Comparison of ENCODE assay signal across 16 cellular contexts in genomic region chr15:101545548-101546505, GRCh38. TPM values are rescaled to one million over a fixed set of nuclear protein-coding genes. Genes with fewer than 3 reads are reported as not detected.
DNase-seq lines count a peak whose midpoint lies in the region; TF ChIP-seq lines count a peak whose summit lies in the region.
"Had no signal": no experiment of that assay in that cellular context is flagged by ENCODE, and none has a peak within 500 bp of the region (broad histone marks: within the 10 kb centered on the region; RNA-seq: fewer than 3 reads in every experiment).

No MANE protein-coding gene starts in this region.

- H3K9ac ChIP-seq in H9 (ENCODE audit: extremely low read depth, insufficient read length, low read length) = no peak overlapping the region

- no peaks in the 10 kb centered on the region for H3K79me2 ChIP-seq in H9 (ENCODE audit: insufficient read depth, low read length)
- H3K79me2 ChIP-seq in PC-9 (ENCODE audit: low read depth) = no peaks in the 10 kb centered on the region

- H3K4me3 Mint-ChIP-seq in H9 = no peak overlapping the region
- H3K4me3 Mint-ChIP-seq: B cell; CD4-positive, alpha-beta T cell; HFFc6 had no signal

- whole genome bisulfite sequencing in H9 (ENCODE audit: extremely low coverage, insufficient read length, low lambda C conversion rate) = no CpG with 5 or more reads among the region's 12 CpGs
- WGBS in prostate gland = 44% methylated on average over 12 of the region's 12 CpGs

- H3K4me1 Mint-ChIP-seq in H9 = 0 out of 4 replicates have a peak, but pooled peaks cover 0 to 4% of the 10 kb centered on the region in 2 experiments
- H3K4me1 Mint-ChIP-seq: B cell had no signal

- H3K18ac ChIP-seq in H9 (ENCODE audit: insufficient read length, low read depth, low read length) = no peak overlapping the region

- no peak overlapping the region for H3K14ac ChIP-seq in H9 (ENCODE audit: insufficient read depth, low read length)

- H3K9me3 ChIP-seq in H9 (ENCODE audit: control insufficient read depth, low read depth, low read length) = no peaks in the 10 kb centered on the region
- H3K9me3 ChIP-seq in PC-9 (ENCODE audit: insufficient read depth, low read depth) = no peaks in the 10 kb centered on the region
- H3K9me3 ChIP-seq in prostate gland = no peaks in the 10 kb centered on the region

- H2AFZ ChIP-seq in H9 (ENCODE audit: low read length) = no peak overlapping the region
- no peak overlapping the region for H2AFZ ChIP-seq in PC-9

- no peak overlapping the region for H2BK120ac ChIP-seq in H9 (ENCODE audit: low read depth, low read length, poor library complexity, severe bottlenecking)

- no peak overlapping the region for H2AK5ac ChIP-seq in H9 (ENCODE audit: insufficient read length, low read length)

- no peak overlapping the region for H3K4ac ChIP-seq in H9 (ENCODE audit: low read depth, low read length)

- H3K36me3 ChIP-seq in PC-9 (ENCODE audit: low read depth) (no peaks in the 10 kb centered on the region), prostate gland (no peaks in the 10 kb centered on the region)
- H3K36me3 ChIP-seq: HAP-1 had no signal

- H2BK12ac ChIP-seq in H9 (ENCODE audit: insufficient read length, low read depth, low read length) = no peak overlapping the region

- H3K9me3 Mint-ChIP-seq in H9 = peaks cover 4 to 9% of the 10 kb centered on the region in 2 experiments; a peak in 3 of 5 replicates
- H3K9me3 Mint-ChIP-seq: HFFc6 had no signal

- H3K4me1 ChIP-seq in H9 (ENCODE audit: insufficient read depth, low read length) (no peaks in the 10 kb centered on the region), PC-9 (replicated peaks; ENCODE audit: insufficient read depth) (peaks cover 10% of the 10 kb centered on the region), prostate gland (replicated peaks) (no peaks in the 10 kb centered on the region)
- H3K4me1 ChIP-seq: HAP-1 had no signal

- H3F3A ChIP-seq in PC-9 (ENCODE audit: insufficient read depth, low read depth) = no peaks in the 10 kb centered on the region; the same call in 1 of the 2 replicates

- no peak overlapping the region for H4K5ac ChIP-seq in H9 (ENCODE audit: insufficient read length, low read depth, low read length)

- no peak overlapping the region for H4K91ac ChIP-seq in H9 (ENCODE audit: insufficient read length, low read depth, low read length)

- no peaks in the 10 kb centered on the region for H3K79me1 ChIP-seq in H9 (ENCODE audit: insufficient read depth, low read depth, low read length, poor library complexity, severe bottlenecking)

- no peak overlapping the region for H2BK20ac ChIP-seq in H9 (ENCODE audit: low read depth, low read length, poor library complexity, severe bottlenecking)

- no peaks in the 10 kb centered on the region for H3K23me2 ChIP-seq in H9 (ENCODE audit: insufficient read length, low read depth, low read length, poor library complexity, severe bottlenecking)

- no TSS peak for BruUV-seq in PC-9 (replicated peaks; lab: Mats Ljungman, UMichigan)

- peaks cover 17% of the 10 kb centered on the region for H3K27me3 Mint-ChIP-seq in H9 (ENCODE audit: low read depth)

- POLR2A ChIA-PET in PC-9 (lab: Charles Lee; ENCODE audit: unreplicated experiment) = no interaction called here

- intact Hi-C loops in PC-9 (cut with micrococcal nuclease; ENCODE audit: unreplicated experiment) = no loop called here
- intact Hi-C loops in prostate gland (cut with DNase I) = no loop called here

- 0 out of 2 replicates have a peak overlapping the region, but pooled peaks have one; percentile 15 for H2BK15ac ChIP-seq in H9 (ENCODE audit: low read depth, low read length)

- no peak overlapping the region for H3K4me3 ChIP-seq in PC-9
- no peak overlapping the region for H3K4me3 ChIP-seq in prostate gland
- H3K4me3 ChIP-seq: GM12878, HAP-1 had no signal

- H3K36me3 Mint-ChIP-seq in H9 (ENCODE audit: insufficient read depth in 1 of 3, low read depth in 3 of 3) = no peaks in the 10 kb centered on the region

- H3K9me2 ChIP-seq in PC-9 (ENCODE audit: insufficient read depth) = no peaks in the 10 kb centered on the region

- CTCF ChIA-PET in PC-9 (lab: Charles Lee) = no interaction called here

- TF ChIP-seq CTCF in H9 (conservative IDR thresholded peaks at IDR 0.05) (no peak), PC-9 (conservative IDR thresholded peaks at IDR 0.05) (no peak), prostate gland (IDR thresholded peaks at IDR 0.05) (no peak)

- DNase-seq in H9 (no peak), PC-9 (no peak), islet precursor cell (peak; percentile 35), prostate gland (ENCODE audit: low spot score) (peak; percentile 27), hepatic stellate cell (ENCODE audit: low spot score) (no peak), GDM1 (lab: John Stamatoyannopoulos, UW) (no peak)
- DNase-seq in NK-92 treated with Interleukin-12 subunit alpha and Interleukin-12 subunit beta, amount 100 ng/mL, for 24 hours (lab: John Stamatoyannopoulos, UW) = no peak
- DNase-seq: C1 segment of cervical spinal cord; Calu3; CD4-positive, alpha-beta T cell; DMS 273 treated with DMSO at 0.1 percent for 48 hours; GOT3; HFFc6 had no signal

- no peak overlapping the region; a peak in 1 of 7 replicates for H3K27ac Mint-ChIP-seq in H9
- H3K27ac Mint-ChIP-seq: B cell; CD4-positive, alpha-beta T cell; HFFc6 had no signal

- H3K4me2 ChIP-seq in H9 (ENCODE audit: insufficient read depth, insufficient read length, low read length) = no peak overlapping the region
- H3K4me2 ChIP-seq in PC-9 = peak overlapping the region; percentile 7; the same call in 1 of the 2 replicates

- H3K56ac ChIP-seq in H9 (ENCODE audit: insufficient read length, low read depth, low read length) = no peak overlapping the region

- H2BK5ac ChIP-seq in H9 (ENCODE audit: insufficient read length, low read length) = no peak overlapping the region

- H4K20me1 ChIP-seq in H9 (ENCODE audit: control insufficient read depth, insufficient read depth, insufficient read length) = peaks cover 2% of the 10 kb centered on the region
- H4K20me1 ChIP-seq in PC-9 (ENCODE audit: insufficient read depth) = no peaks in the 10 kb centered on the region

- no peak overlapping the region for H3K23ac ChIP-seq in H9 (ENCODE audit: insufficient read length, low read depth, low read length)

- no peak for TF ChIP-seq POLR2A in prostate gland (IDR thresholded peaks at IDR 0.05)

- H4K8ac ChIP-seq in H9 (replicated peaks; ENCODE audit: insufficient read length, low read depth, low read length) = no peak overlapping the region

- H3K27me3 ChIP-seq in H9 (ENCODE audit: insufficient read depth, low read length) (no peaks in the 10 kb centered on the region), PC-9 (ENCODE audit: insufficient read depth, low read depth) (no peaks in the 10 kb centered on the region), prostate gland (replicated peaks; ENCODE audit: insufficient read depth) (no peaks in the 10 kb centered on the region)

- H3T11ph ChIP-seq in H9 (ENCODE audit: low read length) = no peak overlapping the region

- H3K27ac ChIP-seq in H9 (ENCODE audit: insufficient read length, low read depth, low read length) = no peak overlapping the region
- no peak overlapping the region for H3K27ac ChIP-seq in PC-9
- no peak overlapping the region for H3K27ac ChIP-seq in prostate gland

RNA-seq across cellular contexts. Expression of gene PCSK6, which starts 56.3 kb away (rescaled TPM):
- total RNA-seq in H9 (2021) (3.4 and 4.0 TPM in 2 replicates), PC-9 (2021) (26.3 and 27.2 TPM in 2 replicates), prostate gland (10 to 100 TPM in 1 of 2 donors, 1 to 10 TPM in 1; 4.4 to 84.1 TPM)
- total RNA-seq: HFFc6 had no signal

Comparison
In these comparisons a context has a peak if more than half of its experiments do, and no peak if none do; other contexts are left out.
1. DNase-seq: peak in islet precursor cell (single experiment) and prostate gland (single experiment); none in H9 (single experiment), PC-9 (0 of 2), hepatic stellate cell (single experiment), NK-92 treated with Interleukin-12 subunit alpha and Interleukin-12 subunit beta, amount 100 ng/mL, for 24 hours (single experiment) and GDM1 (single experiment).